20 cellular contexts compared by ENCODE assay signal in the genomic region with DNA sequence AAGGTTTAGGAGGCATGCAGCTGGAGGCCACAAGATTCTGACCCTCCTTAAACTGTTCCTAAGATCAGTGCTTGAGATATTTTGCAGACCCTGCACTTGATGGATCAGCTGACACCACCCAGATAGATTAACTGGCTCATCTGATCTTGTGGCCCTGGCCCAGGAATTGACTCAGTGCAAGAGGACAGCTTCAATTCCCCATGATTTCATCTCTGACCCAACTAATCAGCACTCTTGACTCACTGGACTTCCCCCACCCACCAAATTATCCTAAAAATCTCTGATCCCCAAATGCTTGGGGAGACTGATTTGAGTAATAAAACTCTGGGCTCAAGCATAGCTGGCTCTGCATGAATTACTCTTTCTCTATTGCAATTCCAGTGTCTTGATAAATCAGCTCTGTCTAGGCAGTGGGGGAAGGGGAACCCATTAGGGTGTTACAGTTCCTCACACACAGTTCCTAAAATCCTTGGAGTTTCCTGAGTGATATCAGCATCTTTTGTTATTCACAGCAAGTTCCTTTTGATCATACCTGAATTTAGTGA.
DNase-seq lines count a peak whose midpoint lies in the region; ATAC-seq and TF ChIP-seq lines count a peak whose summit lies in the region.
"Had no signal": no experiment of that assay in that cellular context is flagged by ENCODE, and none has a peak within 500 bp of the region (broad histone marks: within the 10 kb centered on the region; RNA-seq: fewer than 3 reads in every experiment).

No MANE protein-coding gene starts in this region.

- in situ Hi-C loops in GM13976 (cut with MboI; ENCODE audit: low sequenced_read_pairs, unreplicated experiment), result no loop called here

- no peak overlapping the region for H3K4me2 ChIP-seq in mesenchymal stem cell (ENCODE audit: low read length, poor library complexity, severe bottlenecking)

- no peak overlapping the region for H2BK120ac ChIP-seq in mesenchymal stem cell (ENCODE audit: low read depth, low read length)

- peak overlapping the region in 1 of 2 experiments; percentile 20 for H3K4me3 ChIP-seq in mesenchymal stem cell (ENCODE audit: insufficient read depth in 1 of 2, low read depth in 1 of 2, low read length in 2 of 2)
- H3K4me3 ChIP-seq: K562, skin epidermis had no signal

- no peak overlapping the region for H2BK5ac ChIP-seq in mesenchymal stem cell (ENCODE audit: low read depth, low read length, poor library complexity, severe bottlenecking)

- H3K36me3 ChIP-seq in mesenchymal stem cell (ENCODE audit: control insufficient read depth in 1 of 2, insufficient read depth in 2 of 2, low read depth in 1 of 2, low read length in 2 of 2), result peaks cover 14 to 61% of the 10 kb centered on the region in 2 experiments

- no peak overlapping the region for H2BK15ac ChIP-seq in mesenchymal stem cell (ENCODE audit: low read depth, poor library complexity, severe bottlenecking)

- no peak overlapping the region for H3K4ac ChIP-seq in mesenchymal stem cell (ENCODE audit: low read depth in 1 of 2, low read length in 2 of 2)

- TF ChIP-seq CTCF in GM13976 (IDR thresholded peaks at IDR 0.05; ENCODE audit: borderline replicate concordance, control extremely low read depth, extremely low read depth, insufficient read depth, missing control alignments), result no peak

- H3K79me1 ChIP-seq in mesenchymal stem cell (replicated peaks; ENCODE audit: low read length, poor library complexity, severe bottlenecking), result peaks cover 23% of the 10 kb centered on the region

- H3K18ac ChIP-seq in mesenchymal stem cell (ENCODE audit: low read depth in 1 of 2, low read length in 2 of 2), result no peak overlapping the region

- no peaks in the 10 kb centered on the region for H3K27me3 ChIP-seq in mesenchymal stem cell (ENCODE audit: control insufficient read depth in 1 of 2, insufficient read depth in 1 of 2, low read length in 2 of 2)

- no peak overlapping the region for H4K8ac ChIP-seq in mesenchymal stem cell (ENCODE audit: low read length)

- ATAC-seq in activated T-cell treated with anti-CD3 and anti-CD28 coated beads, Interleukin-2, amount 50 U/mL, for 4 hours, result peak; percentile 21 to 51
- no peak for ATAC-seq in HG02678 (IDR thresholded peaks at IDR 0.05; ENCODE audit: unreplicated experiment)
- ATAC-seq: K562, Right ventricle myocardium inferior, WTC11 had no signal

- no peak overlapping the region for H3K23ac ChIP-seq in mesenchymal stem cell (ENCODE audit: low read length in 2 of 2)

- H3K27ac ChIP-seq in mesenchymal stem cell (ENCODE audit: low read length, poor library complexity, severe bottlenecking), result no peak overlapping the region
- H3K27ac ChIP-seq: C4-2B, skin epidermis had no signal

- H3K36me3 Mint-ChIP-seq in activated T-cell treated with anti-CD3 and anti-CD28 coated beads, Interleukin-2, amount 50 U/mL, for 4 hours (ENCODE audit: insufficient read depth), result peaks cover 57% of the 10 kb centered on the region

- peaks cover 9% of the 10 kb centered on the region for H3K9me3 Mint-ChIP-seq in activated T-cell treated with anti-CD3 and anti-CD28 coated beads, Interleukin-2, amount 50 U/mL, for 4 hours

- H3K27me3 Mint-ChIP-seq in activated T-cell treated with anti-CD3 and anti-CD28 coated beads, Interleukin-2, amount 50 U/mL, for 4 hours (ENCODE audit: low read depth), result no peaks in the 10 kb centered on the region
- H3K27me3 Mint-ChIP-seq: naive B cell had no signal

- no peak overlapping the region for H3K9ac ChIP-seq in mesenchymal stem cell (ENCODE audit: low read length)

- H3K4me1 Mint-ChIP-seq in activated T-cell treated with anti-CD3 and anti-CD28 coated beads, Interleukin-2, amount 50 U/mL, for 4 hours (ENCODE audit: low read depth), result peaks cover 11% of the 10 kb centered on the region

- peaks cover 29% of the 10 kb centered on the region for H3K9me3 ChIP-seq in mesenchymal stem cell (ENCODE audit: control insufficient read depth, low read length)

- no peak overlapping the region for H4K91ac ChIP-seq in mesenchymal stem cell (ENCODE audit: low read length)

- H3K14ac ChIP-seq in mesenchymal stem cell (ENCODE audit: low read length in 2 of 2), result no peak overlapping the region

- DNase-seq in activated CD4-positive, alpha-beta T cell treated with anti-CD3 and anti-CD28 coated beads for 48 hours, result peak; percentile 27
- no peak for DNase-seq in activated CD4-positive, alpha-beta T cell treated with anti-CD3 and anti-CD28 coated beads for 1 hour
- peak; percentile 20 for DNase-seq in EH (ENCODE audit: low read depth)
- DNase-seq in activated T-cell treated with anti-CD3 and anti-CD28 coated beads, Interleukin-2, amount 50 U/mL, for 4 hours, result no peak
- DNase-seq in mesenchymal stem cell, result peak; percentile 22
- DNase-seq in amygdala (lab: John Stamatoyannopoulos, UW), result no peak
- no peak for DNase-seq in GM13976 (ENCODE audit: low spot score)
- DNase-seq: activated CD8-positive, alpha-beta memory T cell treated with anti-CD3 and anti-CD28 coated beads, Interleukin-2, amount 50 U/mL, for 48 hours; anterior cingulate cortex; naive B cell; NCI-H1048; NCI-H2029 treated with DMSO at 0.1 percent for 48 hours; NCI-H510A; stimulated activated naive CD4-positive, alpha-beta T cell treated with Interleukin-2 at 50 U/mL for 16 hours had no signal

- H2AK5ac ChIP-seq in mesenchymal stem cell (ENCODE audit: low read length, severe bottlenecking), result no peak overlapping the region

- H3K4me3 Mint-ChIP-seq in activated T-cell treated with anti-CD3 and anti-CD28 coated beads, Interleukin-2, amount 50 U/mL, for 4 hours, result no peak overlapping the region
- H3K4me3 Mint-ChIP-seq: naive B cell, WTC11 had no signal

- H2AFZ ChIP-seq in mesenchymal stem cell (ENCODE audit: low read depth, low read length), result no peak overlapping the region

- H3K4me1 ChIP-seq in mesenchymal stem cell (ENCODE audit: control insufficient read depth, insufficient read depth, low read depth, low read length), result no peaks in the 10 kb centered on the region

- no peak overlapping the region for H2BK12ac ChIP-seq in mesenchymal stem cell (ENCODE audit: low read length in 2 of 2)

Comparison
In these comparisons a context has a peak if more than half of its experiments do, and no peak if none do; other contexts are left out.
1. DNase-seq: peak in activated CD4-positive, alpha-beta T cell treated with anti-CD3 and anti-CD28 coated beads for 48 hours (single experiment), EH (single experiment) and mesenchymal stem cell (single experiment); none in activated CD4-positive, alpha-beta T cell treated with anti-CD3 and anti-CD28 coated beads for 1 hour (single experiment), activated T-cell treated with anti-CD3 and anti-CD28 coated beads, Interleukin-2, amount 50 U/mL, for 4 hours (single experiment), amygdala (0 of 56) and GM13976 (single experiment).